ENCODE assay signal across 8 cellular contexts in the genomic region with DNA sequence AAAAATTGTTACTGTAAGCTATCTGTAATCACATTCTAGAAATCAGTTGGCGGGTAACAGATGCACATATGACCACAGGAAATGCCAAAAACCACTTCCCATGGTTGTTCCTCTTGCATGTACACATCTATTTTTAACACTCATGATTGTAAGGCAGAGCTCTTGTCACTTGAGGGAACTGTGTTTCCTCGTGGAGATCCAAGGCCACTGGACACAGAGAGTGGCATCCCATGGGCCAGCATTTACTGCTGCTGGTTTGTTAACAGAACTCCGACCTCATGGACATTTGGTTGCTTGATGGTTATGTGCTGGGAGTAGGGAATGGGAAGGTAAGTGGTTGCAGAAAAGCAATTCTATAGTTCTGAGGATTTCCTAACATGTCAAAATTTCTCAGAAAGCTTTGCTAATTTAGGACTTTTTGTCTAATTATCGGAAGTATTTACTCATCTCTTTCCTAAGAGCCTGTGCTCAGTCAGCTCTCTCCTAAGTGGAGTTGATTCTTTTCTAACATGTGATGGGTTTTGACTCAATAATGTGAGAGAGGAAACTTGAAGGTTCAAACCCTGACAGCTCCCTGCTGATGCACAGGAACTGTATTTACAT.
DNase-seq lines count a peak whose midpoint lies in the region; ATAC-seq and TF ChIP-seq lines count a peak whose summit lies in the region.

No MANE protein-coding gene starts in this region.

- H3K4me1 ChIP-seq in CD4-positive, alpha-beta memory T cell (ENCODE audit: insufficient read depth, low read length): peaks cover 20% of the 10 kb centered on the region

- DNase-seq in CD4-positive, alpha-beta memory T cell: peak; percentile 28 to 50 (median 45)
- DNase-seq in GM20000 (ENCODE audit: low spot score) (peak; percentile 34), KG1 (lab: John Stamatoyannopoulos, UW) (peak; percentile 2), cerebellum (ENCODE audit: low spot score) (no peak), NCI-H82 treated with DMSO at 0.1 percent for 48 hours (lab: John Stamatoyannopoulos, UW; ENCODE audit: unreplicated experiment) (no peak)
- DNase-seq in activated naive CD8-positive, alpha-beta T cell treated with anti-CD3 and anti-CD28 coated beads, Interleukin-2, amount 50 U/mL, for 24 hours: no peak
- peak; percentile 14 for DNase-seq in stimulated activated naive CD8-positive, alpha-beta T cell treated with anti-CD3 and anti-CD28 coated beads, Interleukin-15, Interleukin-2, amounts not matched to agents 100 U/mL and 50 U/mL, for 24 hours
- DNase-seq in activated effector memory CD4-positive, alpha-beta T cell treated with Interleukin-2 at 50 U/mL for 16 hours: no peak

- H3K9me3 Mint-ChIP-seq in CD4-positive, alpha-beta memory T cell: peaks cover 0 to 11% (median 3%) of the 10 kb centered on the region in 8 donors
- H3K9me3 Mint-ChIP-seq in activated naive CD8-positive, alpha-beta T cell treated with anti-CD3 and anti-CD28 coated beads, Interleukin-2, amount 50 U/mL, for 24 hours: peaks cover 19% of the 10 kb centered on the region

- H3K27ac ChIP-seq in CD4-positive, alpha-beta memory T cell (ENCODE audit: low read depth, low read length): no peak overlapping the region

- peaks cover 25 to 46% (median 35%) of the 10 kb centered on the region in 4 donors for H3K4me1 Mint-ChIP-seq in CD4-positive, alpha-beta memory T cell
- peaks cover 32% of the 10 kb centered on the region for H3K4me1 Mint-ChIP-seq in activated naive CD8-positive, alpha-beta T cell treated with anti-CD3 and anti-CD28 coated beads, Interleukin-2, amount 50 U/mL, for 24 hours

- ATAC-seq in activated naive CD8-positive, alpha-beta T cell treated with anti-CD3 and anti-CD28 coated beads, Interleukin-2, amount 50 U/mL, for 24 hours: peak; percentile 38
- peak; percentile 41 for ATAC-seq in stimulated activated naive CD8-positive, alpha-beta T cell treated with anti-CD3 and anti-CD28 coated beads, Interleukin-15, Interleukin-2, amounts not matched to agents 100 U/mL and 50 U/mL, for 24 hours

- H3K9me3 ChIP-seq in CD4-positive, alpha-beta memory T cell (ENCODE audit: control insufficient read depth in 1 of 2, low read length in 2 of 2): no peaks in the 10 kb centered on the region

- no peaks in the 10 kb centered on the region for H3K36me3 ChIP-seq in CD4-positive, alpha-beta memory T cell (ENCODE audit: insufficient read depth, low read length)

- no peak for TF ChIP-seq CTCF in GM20000 (IDR thresholded peaks at IDR 0.05; ENCODE audit: extremely low read depth, missing control alignments)

- peak overlapping the region in 7 of 8 donors; percentile 26 to 71 (median 52) for H3K4me3 Mint-ChIP-seq in CD4-positive, alpha-beta memory T cell
- peak overlapping the region; percentile 16 for H3K4me3 Mint-ChIP-seq in activated naive CD8-positive, alpha-beta T cell treated with anti-CD3 and anti-CD28 coated beads, Interleukin-2, amount 50 U/mL, for 24 hours

- no peaks in the 10 kb centered on the region for H3K36me3 Mint-ChIP-seq in CD4-positive, alpha-beta memory T cell
- peaks cover 4% of the 10 kb centered on the region for H3K36me3 Mint-ChIP-seq in activated naive CD8-positive, alpha-beta T cell treated with anti-CD3 and anti-CD28 coated beads, Interleukin-2, amount 50 U/mL, for 24 hours (ENCODE audit: low read depth)

- H3K27me3 ChIP-seq in CD4-positive, alpha-beta memory T cell (ENCODE audit: insufficient read depth, low read length): no peaks in the 10 kb centered on the region

- H3K27me3 Mint-ChIP-seq in CD4-positive, alpha-beta memory T cell: no peaks in the 10 kb centered on the region
- no peaks in the 10 kb centered on the region for H3K27me3 Mint-ChIP-seq in activated naive CD8-positive, alpha-beta T cell treated with anti-CD3 and anti-CD28 coated beads, Interleukin-2, amount 50 U/mL, for 24 hours

- H3K4me3 ChIP-seq in CD4-positive, alpha-beta memory T cell (ENCODE audit: low read length in 2 of 2): no peak overlapping the region

- intact Hi-C loops in CD4-positive, alpha-beta memory T cell (cut with micrococcal nuclease): no loop called here

- CTCF ChIA-PET in CD4-positive, alpha-beta memory T cell (lab: Charles Lee; ENCODE audit: partially characterized antibody): no interaction called here

- H3K27ac Mint-ChIP-seq in CD4-positive, alpha-beta memory T cell: peak overlapping the region in 2 of 7 donors; percentile 7 to 15
- H3K27ac Mint-ChIP-seq in activated naive CD8-positive, alpha-beta T cell treated with anti-CD3 and anti-CD28 coated beads, Interleukin-2, amount 50 U/mL, for 24 hours: peak overlapping the region; percentile 78

- POLR2A ChIA-PET in CD4-positive, alpha-beta memory T cell (lab: Charles Lee; ENCODE audit: partially characterized antibody): interaction anchor here (1.0 to 1.2 kb wide), 2 partner anchors 13 to 582 kb away, joined by 3 read pairs; no protein-coding TSS in a partner anchor

Comparison
In these comparisons a context has a peak if more than half of its experiments do, and no peak if none do; other contexts are left out.
1. DNase-seq: peak in CD4-positive, alpha-beta memory T cell (5 of 5), GM20000 (single experiment), KG1 (single experiment) and stimulated activated naive CD8-positive, alpha-beta T cell treated with anti-CD3 and anti-CD28 coated beads, Interleukin-15, Interleukin-2, amounts not matched to agents 100 U/mL and 50 U/mL, for 24 hours (single experiment); none in activated naive CD8-positive, alpha-beta T cell treated with anti-CD3 and anti-CD28 coated beads, Interleukin-2, amount 50 U/mL, for 24 hours (single experiment), activated effector memory CD4-positive, alpha-beta T cell treated with Interleukin-2 at 50 U/mL for 16 hours (single experiment), cerebellum (single experiment) and NCI-H82 treated with DMSO at 0.1 percent for 48 hours (single experiment).